In the genomic region with DNA sequence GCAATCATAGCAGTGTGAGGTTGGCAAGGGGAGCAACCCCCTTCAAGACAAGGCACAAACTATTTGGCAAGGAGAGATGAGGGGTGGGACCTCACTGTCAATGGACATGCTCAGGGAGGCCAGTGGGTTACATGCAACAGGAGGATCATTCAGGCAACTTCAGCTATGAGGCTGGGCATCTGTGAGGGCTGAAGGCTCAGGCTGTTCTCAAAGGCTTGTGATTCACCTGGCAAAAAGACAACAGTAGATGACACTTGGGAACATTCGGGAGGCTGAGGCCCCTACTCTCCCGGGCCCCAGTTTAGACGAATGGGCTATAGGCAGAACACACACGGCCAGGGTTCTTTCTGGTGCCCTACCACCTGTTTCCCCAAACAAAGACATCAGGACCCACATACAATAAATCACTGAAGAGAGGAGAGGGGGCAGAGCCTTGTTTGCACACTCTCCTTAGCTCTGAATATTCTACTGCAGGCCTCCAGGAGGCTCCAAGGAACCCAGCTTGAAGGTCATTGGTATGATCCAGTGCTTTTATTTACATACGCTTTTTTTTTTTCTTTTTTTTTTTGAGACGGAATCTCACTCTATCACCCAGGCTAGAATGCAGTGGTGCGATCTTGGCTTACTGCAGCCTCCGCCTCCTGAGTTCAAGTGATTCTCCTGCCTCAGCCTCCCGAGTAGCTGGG, we compare ENCODE assay signal across 9 cellular contexts.
DNase-seq lines count a peak whose midpoint lies in the region; TF ChIP-seq lines count a peak whose summit lies in the region.
"Had no signal": no experiment of that assay in that cellular context is flagged by ENCODE, and none has a peak within 500 bp of the region (broad histone marks: within the 10 kb centered on the region; RNA-seq: fewer than 3 reads in every experiment).

No MANE protein-coding gene starts in this region.

- peaks cover 75% of the 10 kb centered on the region for H3K4me1 Mint-ChIP-seq in activated naive CD4-positive, alpha-beta T cell treated with anti-CD3 and anti-CD28 coated beads, Interleukin-2, amount 10 ng/mL, durations not matched to agents 7 days and 5 days

- H3K27me3 Mint-ChIP-seq in activated naive CD4-positive, alpha-beta T cell treated with anti-CD3 and anti-CD28 coated beads, Interleukin-2, amount 10 ng/mL, durations not matched to agents 7 days and 5 days: no peaks in the 10 kb centered on the region
- H3K27me3 Mint-ChIP-seq: T-helper 17 cell had no signal

- H3K4me3 ChIP-seq in SK-N-MC: no peak overlapping the region
- no peak overlapping the region for H3K4me3 ChIP-seq in tibial artery

- H3K27ac Mint-ChIP-seq in activated naive CD4-positive, alpha-beta T cell treated with anti-CD3 and anti-CD28 coated beads, Interleukin-2, amount 10 ng/mL, durations not matched to agents 7 days and 5 days: peak overlapping the region; percentile 37
- H3K27ac Mint-ChIP-seq: T-helper 17 cell had no signal

- DNase-seq in activated naive CD4-positive, alpha-beta T cell treated with anti-CD3 and anti-CD28 coated beads, Interleukin-2, amount 10 ng/mL, durations not matched to agents 7 days and 5 days: no peak
- DNase-seq in activated naive CD4-positive, alpha-beta T cell treated with anti-CD3 and anti-CD28 coated beads, Interleukin-2, amount 50 U/mL, for 16 hours: no peak
- DNase-seq in SK-N-MC (ENCODE audit: low read depth, low spot score) (no peak), fibroblast of peridontal ligament (ENCODE audit: extremely low read depth) (peak; percentile 61), tibial artery (no peak), SW480 (ENCODE audit: low spot score) (no peak), SHP77 (lab: John Stamatoyannopoulos, UW) (no peak)
- no peak for DNase-seq in effector CD4-positive, alpha-beta T cell
- DNase-seq: T-helper 17 cell had no signal

- H3K36me3 Mint-ChIP-seq in activated naive CD4-positive, alpha-beta T cell treated with anti-CD3 and anti-CD28 coated beads, Interleukin-2, amount 10 ng/mL, durations not matched to agents 7 days and 5 days: peaks cover 76% of the 10 kb centered on the region

- H3K27ac ChIP-seq in SK-N-MC: peak overlapping the region; percentile 2; the same call in 1 of the 2 replicates
- H3K27ac ChIP-seq in tibial artery: peak overlapping the region; percentile 23 to 48

- H3K36me3 ChIP-seq in SK-N-MC (ENCODE audit: insufficient read depth, low read length) (peaks cover 30% of the 10 kb centered on the region), tibial artery (peaks cover 63 to 97% (median 77%) of the 10 kb centered on the region in 3 donors)

- CTCF ChIA-PET in activated naive CD4-positive, alpha-beta T cell treated with anti-CD3 and anti-CD28 coated beads, Interleukin-2, amount 10 ng/mL, durations not matched to agents 7 days and 5 days (lab: Charles Lee): interaction anchor here (1.4 to 12.3 kb wide), 4 partner anchors 12 to 50 kb away, joined by 3 to 285 read pairs (median 25); no protein-coding TSS in a partner anchor

- intact Hi-C loops in tibial artery (cut with DNase I; ENCODE audit: low total_unique reads): no loop called here

- no peaks in the 10 kb centered on the region for H3K9me3 ChIP-seq in SK-N-MC (ENCODE audit: low read depth, low read length)
- H3K9me3 ChIP-seq in tibial artery: no peaks in the 10 kb centered on the region

- no peak overlapping the region for H3K9ac ChIP-seq in SK-N-MC (ENCODE audit: insufficient read length)

- H3K27me3 ChIP-seq in tibial artery: no peaks in the 10 kb centered on the region

- no peaks in the 10 kb centered on the region for H3K9me3 Mint-ChIP-seq in activated naive CD4-positive, alpha-beta T cell treated with anti-CD3 and anti-CD28 coated beads, Interleukin-2, amount 10 ng/mL, durations not matched to agents 7 days and 5 days

- H3K4me3 Mint-ChIP-seq in activated naive CD4-positive, alpha-beta T cell treated with anti-CD3 and anti-CD28 coated beads, Interleukin-2, amount 10 ng/mL, durations not matched to agents 7 days and 5 days: no peak overlapping the region
- H3K4me3 Mint-ChIP-seq: T-helper 17 cell had no signal

- H3K4me1 ChIP-seq in tibial artery: peaks cover 0 to 50% (median 20%) of the 10 kb centered on the region in 4 donors

- no peak for TF ChIP-seq CTCF in tibial artery (IDR thresholded peaks at IDR 0.05)
